In genomic region chr15:63191895-63192603, GRCh38 we compare ENCODE assay signal across 9 cellular contexts. TPM values are rescaled to one million over a fixed set of nuclear protein-coding genes. Genes with fewer than 3 reads are reported as not detected.
DNase-seq lines count a peak whose midpoint lies in the region; ATAC-seq, FAIRE-seq and TF ChIP-seq lines count a peak whose summit lies in the region.
"Had no signal": no experiment of that assay in that cellular context is flagged by ENCODE, and none has a peak within 500 bp of the region (broad histone marks: within the 10 kb centered on the region; RNA-seq: fewer than 3 reads in every experiment).

No MANE protein-coding gene starts in this region.

- no TSS peak for BruUV-seq in GM12878 (replicated peaks; lab: Mats Ljungman, UMichigan)

- H4K20me1 ChIP-seq in OCI-LY3 (ENCODE audit: insufficient read depth, low read length) (peaks cover 10% of the 10 kb centered on the region; the same call in 1 of the 2 replicates), GM12878 (ENCODE audit: control insufficient read depth, insufficient read depth) (no peaks in the 10 kb centered on the region)

- in situ Hi-C loops in GM12878 (cut with MboI) = no loop called here

- TF ChIP-seq POLR2A in GM12878 (IDR thresholded peaks at IDR 0.05; ENCODE audit: low read depth, low read length) = no peak

- H3K4me3 ChIP-seq in OCI-LY3 (ENCODE audit: low read length) (peak overlapping the region; percentile 94), GM12878 (peak overlapping the region; percentile 96)

- H2AFZ ChIP-seq in OCI-LY3 (ENCODE audit: low read depth, low read length) = no peak overlapping the region
- no peak overlapping the region for H2AFZ ChIP-seq in GM12878 (ENCODE audit: control insufficient read depth, low read depth, low read length)

- CTCF ChIA-PET in GM12878 (lab: Yijun Ruan, JAX) = interaction anchor here (0.6 to 8.7 kb wide), 19 partner anchors 8 to 318 kb away, joined by 3 to 90 read pairs (median 3); partner anchors contain the start of gene RPS27L

- H3K79me2 ChIP-seq in OCI-LY3 (ENCODE audit: low read length) (peaks cover 54% of the 10 kb centered on the region), GM12878 (ENCODE audit: control insufficient read depth, insufficient read depth, low read length) (peaks cover 76% of the 10 kb centered on the region)

- no peak for TF ChIP-seq CTCF in OCI-LY3 (IDR thresholded peaks at IDR 0.05; ENCODE audit: low read depth, low read length)
- no peak for TF ChIP-seq CTCF in GM12878 (IDR thresholded peaks at IDR 0.05 in 2 of 3, conservative IDR thresholded peaks at IDR 0.05 in 1 of 3; ENCODE audit: control insufficient read depth in 2 of 3, extremely low read depth in 1 of 3, insufficient read depth in 1 of 3, low read depth in 3 of 3, low read length in 3 of 3)

- RAD21 ChIA-PET in GM12878 (lab: Charles Lee; ENCODE audit: unreplicated experiment) = interaction anchor here (0.5 to 6.4 kb wide), 20 partner anchors 9 to 907 kb away, joined by 3 to 58 read pairs (median 5); partner anchors contain the start of genes CIAO2A, RPS27L and USP3

- 2% methylated on average over 3 of the region's 3 CpGs for WGBS in GM12878 (ENCODE audit: insufficient coverage, insufficient replicate concordance, low lambda C conversion rate, missing lambda C conversion rate)

- H3K4me2 ChIP-seq in OCI-LY3 (ENCODE audit: low read length) (peak overlapping the region; percentile 97), GM12878 (ENCODE audit: control insufficient read depth, insufficient read depth) (peak overlapping the region; percentile 85)

- DNase-seq in CD1c-positive myeloid dendritic cell (ENCODE audit: extremely low spot score) (peak; percentile 76), GM12878 (ENCODE audit: low read depth, low spot score) (peak; percentile 87), H4 (ENCODE audit: low spot score) (no peak), HT-29 (ENCODE audit: low spot score) (no peak), UCSD-AML1 (lab: John Stamatoyannopoulos, UW; ENCODE audit: unreplicated experiment) (no peak)
- peak; percentile 36 for DNase-seq in stimulated activated naive CD8-positive, alpha-beta T cell treated with anti-CD3 and anti-CD28 coated beads, Interleukin-15, Interleukin-2, amounts not matched to agents 100 U/mL and 50 U/mL, for 24 hours

- intact Hi-C loops in GM12878 (cut with micrococcal nuclease; ENCODE audit: unreplicated experiment) = loop anchor here (2.0 to 10.0 kb wide), 3 partner anchors 45 to 313 kb away; partner anchors contain the start of genes APH1B and USP3

- no peaks in the 10 kb centered on the region for H3K36me3 ChIP-seq in OCI-LY3 (replicated peaks; ENCODE audit: low read depth, low read length)
- peaks cover 0 to 2% of the 10 kb centered on the region in 2 experiments; a peak in 1 of 4 replicates for H3K36me3 ChIP-seq in GM12878 (ENCODE audit: control insufficient read depth in 2 of 2, insufficient read depth in 2 of 2, low read length in 1 of 2)

- POLR2A ChIA-PET in GM12878 (lab: Charles Lee) = interaction anchor here (0.8 to 8.6 kb wide), 12 partner anchors 10 to 354 kb away, joined by 3 to 118 read pairs (median 3); partner anchors contain the start of gene RPS27L

- H3K27me3 ChIP-seq in OCI-LY3 (ENCODE audit: low read depth, low read length) (no peaks in the 10 kb centered on the region), GM12878 (replicated peaks in 1 of 2; ENCODE audit: control insufficient read depth in 2 of 2, insufficient read depth in 2 of 2, low read length in 1 of 2) (no peaks in the 10 kb centered on the region)

- SMC1A ChIA-PET in GM12878 (lab: Charles Lee; ENCODE audit: uncharacterized antibody, unreplicated experiment) = interaction anchor here (0.9 to 8.8 kb wide), 25 partner anchors 11 to 403 kb away, joined by 3 to 252 read pairs (median 5); partner anchors contain the start of genes APH1B and RPS27L

- peak overlapping the region; percentile 59 for H3K9ac ChIP-seq in OCI-LY3 (ENCODE audit: low read length)
- H3K9ac ChIP-seq in GM12878 (ENCODE audit: control insufficient read depth, insufficient read depth, low read length) = peak overlapping the region; percentile 79

- H3K9me3 ChIP-seq in OCI-LY3 (ENCODE audit: insufficient read depth, low read length) (no peaks in the 10 kb centered on the region), GM12878 (replicated peaks; ENCODE audit: control insufficient read depth, insufficient read depth, low read length) (no peaks in the 10 kb centered on the region)

- ATAC-seq in GM21528 (IDR thresholded peaks at IDR 0.05; ENCODE audit: low FRiP score, unreplicated experiment) = peak; percentile 35
- ATAC-seq in GM12878 = peak; percentile 53
- ATAC-seq in stimulated activated naive CD8-positive, alpha-beta T cell treated with anti-CD3 and anti-CD28 coated beads, Interleukin-15, Interleukin-2, amounts not matched to agents 100 U/mL and 50 U/mL, for 24 hours = peak; percentile 54

- TF ChIP-seq EP300 in GM12878 (IDR thresholded peaks at IDR 0.05; ENCODE audit: borderline replicate concordance in 1 of 2, control insufficient read depth in 1 of 2, low read depth in 2 of 2, low read length in 2 of 2) = peak; percentile 81 to 89

- TF ChIP-seq RAD21 in GM12878 (IDR thresholded peaks at IDR 0.05; ENCODE audit: insufficient read depth, low read depth, low read length) = no peak

- FAIRE-seq in GM12878 (lab: Jason Lieb, UNC) = peak; percentile 84
- FAIRE-seq: G401.6 had no signal

- H3K4me1 ChIP-seq in OCI-LY3 (ENCODE audit: low read length) (peaks cover 76% of the 10 kb centered on the region), GM12878 (ENCODE audit: control insufficient read depth, insufficient read depth, low read length) (peaks cover 41% of the 10 kb centered on the region)

- H3K27ac ChIP-seq in OCI-LY3 (ENCODE audit: low read length) (peak overlapping the region; percentile 96), GM12878 (ENCODE audit: control insufficient read depth, insufficient read depth) (peak overlapping the region; percentile 86)

TF ChIP-seq in GM12878, 131 proteins besides CTCF, POLR2A, EP300 and RAD21 (continues in another document):
- TF ChIP-seq POLR2AphosphoS2 (IDR thresholded peaks at IDR 0.05; ENCODE audit: low read depth, low read length) (no peak), NR2C2 (IDR thresholded peaks at IDR 0.05; ENCODE audit: borderline replicate concordance, control insufficient read depth, insufficient read length, low read depth) (no peak), RB1 (IDR thresholded peaks at IDR 0.05; ENCODE audit: borderline replicate concordance) (no peak), ZNF622 (IDR thresholded peaks at IDR 0.05) (no peak)
- TF ChIP-seq, protein P1, sequence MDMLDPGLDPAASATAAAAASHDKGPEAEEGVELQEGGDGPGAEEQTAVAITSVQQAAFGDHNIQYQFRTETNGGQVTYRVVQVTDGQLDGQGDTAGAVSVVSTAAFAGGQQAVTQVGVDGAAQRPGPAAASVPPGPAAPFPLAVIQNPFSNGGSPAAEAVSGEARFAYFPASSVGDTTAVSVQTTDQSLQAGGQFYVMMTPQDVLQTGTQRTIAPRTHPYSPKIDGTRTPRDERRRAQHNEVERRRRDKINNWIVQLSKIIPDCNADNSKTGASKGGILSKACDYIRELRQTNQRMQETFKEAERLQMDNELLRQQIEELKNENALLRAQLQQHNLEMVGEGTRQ (IDR thresholded peaks at IDR 0.05; ENCODE audit: borderline replicate concordance, low read depth, low read length) = no peak; the same call in 1 of the 2 replicates

RNA-seq across cellular contexts. Expression of gene RAB8B, which starts 2.6 kb away (rescaled TPM):
- 40.8 and 42.3 TPM in 2 replicates for total RNA-seq in GM12878 (2013; cell fraction: nucleolus; rRNA removed)
- total RNA-seq in GM12878 (2014; rRNA removed) = 52.0 and 71.2 TPM in 2 replicates
- total RNA-seq in GM12878 (2014; rRNA removed; fragmentation: Illumina TruSeq; extraction: Trizol) = 98.5 and 104 TPM in 2 replicates
- total RNA-seq in GM12878 (2021) = 71.7 and 73.1 TPM in 2 replicates
- 23.3 TPM for polyA plus RNA-seq in GM12878 (2011; ENCODE audit: low read depth)
- 76.0 and 120 TPM in 2 replicates for polyA plus RNA-seq in GM12878 (2011; rRNA removed)
- 25.1 and 48.1 TPM in 2 replicates for polyA plus RNA-seq in GM12878 (2011; cell fraction: cytosol; rRNA removed)
- polyA plus RNA-seq in GM12878 (2011; cell fraction: nucleus; rRNA removed) = 32.8 and 39.5 TPM in 2 replicates
- polyA plus RNA-seq in GM12878 (2012) = 47.5 and 47.8 TPM in 2 replicates
- 76.4 and 123 TPM in 2 replicates for polyA plus RNA-seq in GM12878 (2014; fragmentation: Illumina TruSeq; extraction: Trizol)
- 10 to 100 TPM; 17.8 to 26.0 TPM for polyA plus RNA-seq in GM12878 (2014; fragmentation: Nextera tagmentation; extraction: Ambion mirVana)
- 49.0 and 53.4 TPM in 2 replicates for polyA plus RNA-seq in GM12878 (2014; rRNA removed)
- 10 to 100 TPM; 64.0 to 66.3 TPM for polyA plus RNA-seq in GM12878 (2016; fragmentation: Nextera tagmentation; extraction: Ambion mirVana)
- 71.1 and 79.5 TPM in 2 replicates for polyA minus RNA-seq in GM12878 (2011; rRNA and poly(A)+ RNA removed)
- 107 and 133 TPM in 2 replicates for polyA minus RNA-seq in GM12878 (2011; cell fraction: cytosol; rRNA and poly(A)+ RNA removed)
- 11.1 and 13.0 TPM in 2 replicates for polyA minus RNA-seq in GM12878 (2011; cell fraction: nucleus; rRNA and poly(A)+ RNA removed)
- total RNA-seq in H4 (2014; rRNA removed; shearing (Covaris generic)) = 21.4 and 35.4 TPM in 2 replicates
- 1.6 and 3.4 TPM in 2 replicates for total RNA-seq in HT-29 (2014; rRNA removed; shearing (Covaris generic))

RNA-seq across cellular contexts. Expression of gene RPS27L, which starts 34.8 kb away (rescaled TPM):
- 60.8 and 66.7 TPM in 2 replicates for total RNA-seq in GM12878 (2013; cell fraction: nucleolus; rRNA removed)
- total RNA-seq in GM12878 (2014; rRNA removed) = 141 and 166 TPM in 2 replicates
- 169 and 170 TPM in 2 replicates for total RNA-seq in GM12878 (2014; rRNA removed; fragmentation: Illumina TruSeq; extraction: Trizol)
- total RNA-seq in GM12878 (2021) = 144 and 145 TPM in 2 replicates
- polyA plus RNA-seq in GM12878 (2011; ENCODE audit: low read depth) = 70.4 TPM
- 265 and 363 TPM in 2 replicates for polyA plus RNA-seq in GM12878 (2011; rRNA removed)
- 107 and 134 TPM in 2 replicates for polyA plus RNA-seq in GM12878 (2011; cell fraction: cytosol; rRNA removed)
- 65.9 and 76.8 TPM in 2 replicates for polyA plus RNA-seq in GM12878 (2011; cell fraction: nucleus; rRNA removed)
- polyA plus RNA-seq in GM12878 (2012) = 162 and 187 TPM in 2 replicates
- 133 and 151 TPM in 2 replicates for polyA plus RNA-seq in GM12878 (2014; fragmentation: Illumina TruSeq; extraction: Trizol)
- polyA plus RNA-seq in GM12878 (2014; fragmentation: Nextera tagmentation; extraction: Ambion mirVana) = 100 to 1,000 TPM; 468 to 596 TPM
- polyA plus RNA-seq in GM12878 (2014; rRNA removed) = 157 and 175 TPM in 2 replicates
- 100 to 1,000 TPM; 968 to 970 TPM for polyA plus RNA-seq in GM12878 (2016; fragmentation: Nextera tagmentation; extraction: Ambion mirVana)
- 31.7 and 43.2 TPM in 2 replicates for polyA minus RNA-seq in GM12878 (2011; rRNA and poly(A)+ RNA removed)
- polyA minus RNA-seq in GM12878 (2011; cell fraction: cytosol; rRNA and poly(A)+ RNA removed) = 19.0 and 24.1 TPM in 2 replicates
- polyA minus RNA-seq in GM12878 (2011; cell fraction: nucleus; rRNA and poly(A)+ RNA removed) = 21.6 and 30.4 TPM in 2 replicates
- total RNA-seq in H4 (2014; rRNA removed; shearing (Covaris generic)) = 73.3 and 148 TPM in 2 replicates
- total RNA-seq in HT-29 (2014; rRNA removed; shearing (Covaris generic)) = 35.0 and 43.7 TPM in 2 replicates

Comparison
In these comparisons a context has a peak if more than half of its experiments do, and no peak if none do; other contexts are left out.
1. DNase-seq: peak in CD1c-positive myeloid dendritic cell (single experiment), GM12878 (single experiment) and stimulated activated naive CD8-positive, alpha-beta T cell treated with anti-CD3 and anti-CD28 coated beads, Interleukin-15, Interleukin-2, amounts not matched to agents 100 U/mL and 50 U/mL, for 24 hours (single experiment); none in H4 (single experiment), HT-29 (single experiment) and UCSD-AML1 (single experiment).
2. Peak in every context shown above with its lines, with median percentiles within 50 percentile points of each other: ATAC-seq.